Comparison of ENCODE assay signal across 14 cellular contexts in the genomic region with DNA sequence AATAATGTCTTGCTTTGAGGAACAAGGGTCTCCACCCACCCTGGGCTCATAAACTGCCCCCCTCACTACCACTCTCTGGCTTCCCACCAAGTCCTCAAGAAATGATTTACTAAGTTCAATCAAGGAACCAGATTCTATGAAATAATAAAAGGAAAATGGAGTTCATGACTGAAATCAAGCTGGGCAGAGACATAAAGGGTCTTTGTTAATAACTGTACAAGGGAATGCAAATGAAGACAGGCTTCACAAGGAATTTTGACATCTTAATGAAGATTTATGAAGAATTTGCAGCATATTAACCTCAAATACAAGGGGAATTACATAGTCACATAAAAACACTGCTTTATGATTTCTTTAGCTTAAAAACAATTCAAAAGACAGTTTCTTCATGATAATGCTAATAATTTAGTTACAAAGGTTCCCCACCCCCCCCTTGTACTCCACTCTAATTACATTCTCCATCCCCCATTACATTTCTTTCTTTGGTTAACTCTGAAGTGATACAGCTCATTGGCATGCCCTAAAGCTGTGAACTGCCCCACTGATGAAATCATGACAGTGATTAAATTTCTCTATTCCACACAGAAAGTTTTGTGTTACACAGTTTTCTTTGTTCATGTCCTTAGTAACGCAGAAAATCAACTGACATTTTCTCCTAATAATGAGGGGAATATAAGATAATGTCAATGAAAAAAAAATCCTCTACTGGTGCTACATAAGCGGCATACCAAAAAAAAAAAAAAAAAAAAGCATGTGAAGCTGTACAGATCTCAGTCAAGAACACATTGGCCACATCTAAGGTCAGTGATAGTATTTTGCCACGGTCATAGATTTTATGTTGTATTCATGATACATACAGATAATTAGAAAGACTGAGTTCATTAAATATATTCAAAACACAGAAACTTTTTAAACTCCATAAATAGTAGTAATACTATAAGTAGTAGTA. TPM values are rescaled to one million over a fixed set of nuclear protein-coding genes. Genes with fewer than 3 reads are reported as not detected.
DNase-seq lines count a peak whose midpoint lies in the region; TF ChIP-seq lines count a peak whose summit lies in the region.
"Had no signal": no experiment of that assay in that cellular context is flagged by ENCODE, and none has a peak within 500 bp of the region (broad histone marks: within the 10 kb centered on the region; RNA-seq: fewer than 3 reads in every experiment).

No MANE protein-coding gene starts in this region.

- no peak overlapping the region for H3K9ac ChIP-seq in HUES48 (ENCODE audit: low read depth, low read length)

- H3K27me3 ChIP-seq in HUES48 (ENCODE audit: control insufficient read depth, insufficient read depth, low read length) (no peaks in the 10 kb centered on the region), brain microvascular endothelial cell (replicated peaks) (no peaks in the 10 kb centered on the region), vagina (no peaks in the 10 kb centered on the region), MG63 (no peaks in the 10 kb centered on the region)

- H3K27ac Mint-ChIP-seq in progenitor cell of endocrine pancreas, result no peak overlapping the region
- H3K27ac Mint-ChIP-seq: activated CD4-positive, alpha-beta T cell treated with anti-CD3 and anti-CD28 coated beads, Interleukin-2, amount 10 ng/mL, durations not matched to agents 24 days and 14 days; activated naive CD8-positive, alpha-beta T cell treated with anti-CD3 and anti-CD28 coated beads for 36 hours; stimulated activated naive CD8-positive, alpha-beta T cell treated with anti-CD3 and anti-CD28 coated beads, Interleukin-15, amount 100 ng/mL, for 72 hours had no signal

- intact Hi-C loops in vagina (cut with DNase I), result no loop called here

- DNase-seq in AG08396 (ENCODE audit: low spot score) (peak; percentile 54), brain microvascular endothelial cell (peak; percentile 75), DMS153 treated with DMSO at 0.1 percent for 48 hours (lab: John Stamatoyannopoulos, UW; ENCODE audit: unreplicated experiment) (no peak), vagina (ENCODE audit: extremely low spot score in 2 of 2) (no peak), progenitor cell of endocrine pancreas (ENCODE audit: low spot score, unreplicated experiment) (no peak), MG63 (no peak)
- DNase-seq: activated CD4-positive, alpha-beta T cell treated with anti-CD3 and anti-CD28 coated beads, Interleukin-2, amount 10 ng/mL, durations not matched to agents 24 days and 14 days; activated naive CD8-positive, alpha-beta T cell treated with anti-CD3 and anti-CD28 coated beads for 36 hours; midbrain; stimulated activated naive CD8-positive, alpha-beta T cell treated with anti-CD3 and anti-CD28 coated beads, Interleukin-15, amount 100 ng/mL, for 72 hours had no signal

- no CpG with 5 or more reads among the region's 3 CpGs for WGBS in mesodermal cell (ENCODE audit: insufficient coverage in 2 of 2), 2 experiments

- no peaks in the 10 kb centered on the region for H3K36me3 Mint-ChIP-seq in progenitor cell of endocrine pancreas (ENCODE audit: insufficient read depth)
- H3K36me3 Mint-ChIP-seq: activated naive CD8-positive, alpha-beta T cell treated with anti-CD3 and anti-CD28 coated beads for 36 hours had no signal

- H3K36me3 ChIP-seq in HUES48 (ENCODE audit: control insufficient read depth, insufficient read depth, low read length) (no peaks in the 10 kb centered on the region), brain microvascular endothelial cell (replicated peaks) (peaks cover 3% of the 10 kb centered on the region), mesodermal cell (ENCODE audit: control insufficient read depth, insufficient read depth, low read length) (peaks cover 8% of the 10 kb centered on the region), vagina (no peaks in the 10 kb centered on the region), MG63 (peaks cover 49% of the 10 kb centered on the region)

- TF ChIP-seq POLR2A in vagina (IDR thresholded peaks at IDR 0.05), result no peak

- H3K4me1 Mint-ChIP-seq in progenitor cell of endocrine pancreas (ENCODE audit: low read depth), result peaks cover 7% of the 10 kb centered on the region
- H3K4me1 Mint-ChIP-seq: activated CD4-positive, alpha-beta T cell treated with anti-CD3 and anti-CD28 coated beads, Interleukin-2, amount 10 ng/mL, durations not matched to agents 24 days and 14 days; activated naive CD8-positive, alpha-beta T cell treated with anti-CD3 and anti-CD28 coated beads for 36 hours; stimulated activated naive CD8-positive, alpha-beta T cell treated with anti-CD3 and anti-CD28 coated beads, Interleukin-15, amount 100 ng/mL, for 72 hours had no signal

- H3K9me3 Mint-ChIP-seq in progenitor cell of endocrine pancreas (ENCODE audit: low read depth), result no peaks in the 10 kb centered on the region
- H3K9me3 Mint-ChIP-seq: activated CD4-positive, alpha-beta T cell treated with anti-CD3 and anti-CD28 coated beads, Interleukin-2, amount 10 ng/mL, durations not matched to agents 24 days and 14 days; activated naive CD8-positive, alpha-beta T cell treated with anti-CD3 and anti-CD28 coated beads for 36 hours; stimulated activated naive CD8-positive, alpha-beta T cell treated with anti-CD3 and anti-CD28 coated beads, Interleukin-15, amount 100 ng/mL, for 72 hours had no signal

- H3K27ac ChIP-seq in HUES48 (ENCODE audit: low read depth, low read length) (peak overlapping the region; percentile 21), brain microvascular endothelial cell (peak overlapping the region; percentile 75), mesodermal cell (ENCODE audit: low read depth, low read length, severe bottlenecking) (peak overlapping the region; percentile 76), vagina (no peak overlapping the region)
- H3K27ac ChIP-seq: C4-2B had no signal

- no peaks in the 10 kb centered on the region for H3K27me3 Mint-ChIP-seq in progenitor cell of endocrine pancreas
- H3K27me3 Mint-ChIP-seq: activated naive CD8-positive, alpha-beta T cell treated with anti-CD3 and anti-CD28 coated beads for 36 hours; stimulated activated naive CD8-positive, alpha-beta T cell treated with anti-CD3 and anti-CD28 coated beads, Interleukin-15, amount 100 ng/mL, for 72 hours had no signal

- TF ChIP-seq CTCF in brain microvascular endothelial cell (IDR thresholded peaks at IDR 0.05; ENCODE audit: low read depth, low read length, missing control alignments), result no peak
- no peak for TF ChIP-seq CTCF in vagina (IDR thresholded peaks at IDR 0.05)
- TF ChIP-seq CTCF in progenitor cell of endocrine pancreas (IDR thresholded peaks at IDR 0.05; ENCODE audit: unreplicated experiment), result no peak

- H3K4me3 Mint-ChIP-seq in progenitor cell of endocrine pancreas (ENCODE audit: low read depth), result no peak overlapping the region
- H3K4me3 Mint-ChIP-seq: activated CD4-positive, alpha-beta T cell treated with anti-CD3 and anti-CD28 coated beads, Interleukin-2, amount 10 ng/mL, durations not matched to agents 24 days and 14 days; activated naive CD8-positive, alpha-beta T cell treated with anti-CD3 and anti-CD28 coated beads for 36 hours; stimulated activated naive CD8-positive, alpha-beta T cell treated with anti-CD3 and anti-CD28 coated beads, Interleukin-15, amount 100 ng/mL, for 72 hours had no signal

- H3K4me1 ChIP-seq in HUES48 (ENCODE audit: control insufficient read depth, insufficient read depth, low read length) (peaks cover 36% of the 10 kb centered on the region), mesodermal cell (ENCODE audit: control insufficient read depth, insufficient read depth, low read length, poor library complexity, severe bottlenecking) (peaks cover 34% of the 10 kb centered on the region), vagina (peaks cover 38% of the 10 kb centered on the region)

- no peak overlapping the region for H3K4me3 ChIP-seq in HUES48 (ENCODE audit: low read depth, low read length)
- H3K4me3 ChIP-seq in brain microvascular endothelial cell (ENCODE audit: low read depth, low read length), result no peak overlapping the region
- no peak overlapping the region for H3K4me3 ChIP-seq in mesodermal cell (ENCODE audit: extremely low read depth, insufficient read depth, low read length, poor library complexity, severe bottlenecking)
- no peak overlapping the region for H3K4me3 ChIP-seq in vagina
- no peak overlapping the region for H3K4me3 ChIP-seq in MG63
- H3K4me3 ChIP-seq: K562 had no signal

- H3K9me3 ChIP-seq in HUES48 (ENCODE audit: control insufficient read depth, insufficient read depth, low read length), result no peaks in the 10 kb centered on the region
- H3K9me3 ChIP-seq in mesodermal cell (ENCODE audit: control insufficient read depth, low read length), result no peaks in the 10 kb centered on the region
- no peaks in the 10 kb centered on the region for H3K9me3 ChIP-seq in vagina
- H3K9me3 ChIP-seq in MG63, result no peaks in the 10 kb centered on the region

- in situ Hi-C loops in brain microvascular endothelial cell (cut with HindIII; ENCODE audit: low pct_ligation_motif_present, low sequenced_read_pairs), result no loop called here

RNA-seq across cellular contexts. Expression of gene WWTR1, which starts 54.4 kb away (rescaled TPM):
- 88.0 TPM for polyA plus RNA-seq in mesodermal cell (2013, experiment 1 of 2)
- polyA plus RNA-seq in mesodermal cell (2013, experiment 2 of 2), result 74.8 TPM
- total RNA-seq in vagina (181 TPM), progenitor cell of endocrine pancreas (15.0 and 18.1 TPM in 2 replicates)
- 51.3 and 93.0 TPM in 2 replicates for total RNA-seq in MG63 (2014; rRNA removed; shearing (Covaris generic); ENCODE audit: low replicate concordance)

Comparison
In these comparisons a context has a peak if more than half of its experiments do, and no peak if none do; other contexts are left out.
1. DNase-seq: peak in AG08396 (single experiment) and brain microvascular endothelial cell (single experiment); none in DMS153 treated with DMSO at 0.1 percent for 48 hours (single experiment), vagina (0 of 2), progenitor cell of endocrine pancreas (single experiment) and MG63 (single experiment).